22 cellular contexts compared by ENCODE assay signal in the genomic region with DNA sequence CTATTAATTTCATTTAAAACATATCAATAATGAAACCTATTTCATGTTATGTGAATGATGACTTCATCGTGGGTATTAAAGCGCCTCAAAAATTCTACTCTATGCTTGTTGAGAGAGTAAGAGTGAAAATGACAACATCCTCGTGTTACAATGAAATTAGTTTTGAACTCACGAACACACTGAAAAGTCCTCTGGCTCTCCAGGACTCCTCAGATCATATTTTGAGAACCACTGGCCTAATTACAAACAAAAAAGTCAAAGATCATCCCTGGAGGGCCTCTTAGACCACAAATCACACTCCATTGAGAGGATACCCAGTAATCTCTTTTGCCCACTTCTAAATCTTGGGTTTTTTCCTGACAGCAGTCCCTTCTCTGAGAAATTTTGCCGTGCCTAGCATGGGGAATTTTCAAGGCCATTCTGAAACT. TPM values are rescaled to one million over a fixed set of nuclear protein-coding genes. Genes with fewer than 3 reads are reported as not detected.
A peak's percentile ranks its signal among the peaks of the same experiment; 100 is the strongest.
DNase-seq lines count a peak whose midpoint lies in the region; ATAC-seq and TF ChIP-seq lines count a peak whose summit lies in the region.
"Had no signal": no experiment of that assay in that cellular context is flagged by ENCODE, and none has a peak within 500 bp of the region (broad histone marks: within the 10 kb centered on the region; RNA-seq: fewer than 3 reads in every experiment).

No MANE protein-coding gene starts in this region.

- peak; percentile 55 for DNase-seq in GM13977 (ENCODE audit: low spot score)
- no peak for DNase-seq in memory B cell (ENCODE audit: low spot score in 2 of 2)
- no peak for DNase-seq in NCI-H510A (lab: John Stamatoyannopoulos, UW)
- DNase-seq in HFFc6 = no peak
- no peak for DNase-seq in activated naive CD4-positive, alpha-beta T cell (lab: John Stamatoyannopoulos, UW)
- no peak for DNase-seq in OCI-M1 (lab: John Stamatoyannopoulos, UW)
- DNase-seq: activated CD4-positive, alpha-beta T cell treated with anti-CD3 and anti-CD28 coated beads, Interleukin-2, amount 50 U/mL, for 1 hour; activated effector memory CD4-positive, alpha-beta T cell treated with anti-CD3 and anti-CD28 coated beads, Interleukin-2, amount 50 U/mL, for 16 hours; CD4-positive, CD25-positive, alpha-beta regulatory T cell; MM.1S; mucosa of descending colon; NCI-H1436; NCI-H524 treated with DMSO at 0.1 percent for 48 hours; RPMI8226; SK-N-SH; thyroid gland; WERI-Rb-1 had no signal

- H3K4me1 Mint-ChIP-seq in memory B cell = peaks cover 24% of the 10 kb centered on the region
- peaks cover 25% of the 10 kb centered on the region for H3K4me1 Mint-ChIP-seq in HFFc6 (ENCODE audit: low read depth)

- TF ChIP-seq CTCF in GM13977 (IDR thresholded peaks at IDR 0.05; ENCODE audit: extremely low read depth, insufficient read depth, missing control alignments) = no peak
- no peak for TF ChIP-seq CTCF in HFFc6 (IDR thresholded peaks at IDR 0.05)

- H3K9me3 Mint-ChIP-seq in memory B cell = no peaks in the 10 kb centered on the region
- H3K9me3 Mint-ChIP-seq in HFFc6 = no peaks in the 10 kb centered on the region
- H3K9me3 Mint-ChIP-seq: CD4-positive, CD25-positive, alpha-beta regulatory T cell; neural crest cell; T-helper 2 cell treated with Interferon-gamma antibody and Interleukin-4, amounts not matched to agents 5 μg/mL and 100 μg/mL, for 36 hours had no signal

- H3K36me3 Mint-ChIP-seq in memory B cell (peaks cover 4% of the 10 kb centered on the region), HFFc6 (ENCODE audit: low read depth) (peaks cover 4% of the 10 kb centered on the region; the same call in 1 of the 2 replicates)

- ATAC-seq in GM19351 (IDR thresholded peaks at IDR 0.05; ENCODE audit: unreplicated experiment) = peak; percentile 70
- peak; percentile 50 for ATAC-seq in HG03039 (IDR thresholded peaks at IDR 0.05; ENCODE audit: unreplicated experiment)
- no peak for ATAC-seq in memory B cell (ENCODE audit: low read depth)
- ATAC-seq: mucosa of descending colon had no signal

- H3K4me3 Mint-ChIP-seq in memory B cell (no peak overlapping the region), HFFc6 (no peak overlapping the region)
- H3K4me3 Mint-ChIP-seq: CD4-positive, CD25-positive, alpha-beta regulatory T cell; neural crest cell; T-helper 2 cell treated with Interferon-gamma antibody and Interleukin-4, amounts not matched to agents 5 μg/mL and 100 μg/mL, for 36 hours had no signal

- H3K27me3 Mint-ChIP-seq in memory B cell = no peaks in the 10 kb centered on the region
- H3K27me3 Mint-ChIP-seq in HFFc6 (ENCODE audit: insufficient read depth) = peaks cover 1% of the 10 kb centered on the region
- H3K27me3 Mint-ChIP-seq: CD4-positive, CD25-positive, alpha-beta regulatory T cell; progenitor cell of endocrine pancreas had no signal

- peak overlapping the region; percentile 31 for H3K27ac Mint-ChIP-seq in memory B cell
- H3K27ac Mint-ChIP-seq in HFFc6 = no peak overlapping the region
- H3K27ac Mint-ChIP-seq: CD4-positive, CD25-positive, alpha-beta regulatory T cell; progenitor cell of endocrine pancreas; T-helper 2 cell treated with Interferon-gamma antibody and Interleukin-4, amounts not matched to agents 5 μg/mL and 100 μg/mL, for 36 hours had no signal

- in situ Hi-C loops in GM13977 (cut with MboI; ENCODE audit: low pct_unique_long_range_greater_than_20kb, low sequenced_read_pairs, unreplicated experiment) = no loop called here

RNA-seq across cellular contexts. Expression of a gene that starts 19.1 kb away (rescaled TPM):
- 10 to 100 TPM in 2 of 6 experiments, 1 to 10 TPM in 4; 7.5 to 12.2 (median 8.6) TPM for total RNA-seq in HFFc6 (2021; fragmentation: NEBNext Ultra II Directional; extraction: Animal tissue kit (Norgen Biotek cat#: 25700))
